In the genomic region with DNA sequence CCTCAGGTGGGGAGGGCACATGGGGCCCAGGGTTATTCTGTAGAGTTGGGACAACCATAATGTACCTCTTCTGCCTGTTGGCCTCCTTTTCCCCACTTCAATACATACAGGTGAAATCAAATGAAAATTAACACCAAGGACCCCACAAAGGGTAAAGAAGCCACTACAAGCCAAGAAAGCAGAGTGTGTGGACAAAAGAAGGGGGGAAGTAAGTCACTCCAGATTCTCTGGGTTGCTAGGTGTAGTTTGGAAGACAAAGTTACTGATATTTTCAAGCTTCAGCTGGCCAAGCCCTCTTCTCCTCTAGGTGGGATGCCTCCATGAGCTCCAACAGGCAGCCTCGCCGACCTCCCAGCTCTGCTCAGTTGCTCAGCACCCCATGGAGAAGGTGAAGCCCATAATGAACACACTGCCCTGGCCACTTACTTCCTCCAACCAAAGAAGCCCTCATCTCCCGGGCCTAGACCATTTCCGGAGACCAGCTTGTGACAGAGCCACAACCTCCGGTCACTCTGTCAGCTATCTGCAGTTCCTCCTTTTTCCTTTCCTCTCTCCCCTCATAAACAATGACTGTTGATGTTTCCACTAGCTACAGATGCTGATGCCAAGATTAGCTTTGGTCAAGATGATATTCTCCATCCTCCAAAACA, we compare ENCODE assay signal across 12 cellular contexts.
A peak's percentile ranks its signal among the peaks of the same experiment; 100 is the strongest.
DNase-seq lines count a peak whose midpoint lies in the region; ATAC-seq, FAIRE-seq and TF ChIP-seq lines count a peak whose summit lies in the region.
"Had no signal": no experiment of that assay in that cellular context is flagged by ENCODE, and none has a peak within 500 bp of the region (broad histone marks: within the 10 kb centered on the region; RNA-seq: fewer than 3 reads in every experiment).

No MANE protein-coding gene starts in this region.

- H3K36me3 ChIP-seq in left ventricle myocardium inferior (no peaks in the 10 kb centered on the region), gastrocnemius medialis (no peaks in the 10 kb centered on the region)

- in situ Hi-C loops in gastrocnemius medialis (cut with MboI; ENCODE audit: low sequenced_read_pairs in 4 of 4): no loop called here

- no peak for TF ChIP-seq CTCF in left ventricle myocardium inferior (IDR thresholded peaks at IDR 0.05; ENCODE audit: borderline replicate concordance)
- no peak for TF ChIP-seq CTCF in gastrocnemius medialis (IDR thresholded peaks at IDR 0.05 in 4 of 5, conservative IDR thresholded peaks at IDR 0.05 in 1 of 5)

- no peak for TF ChIP-seq POLR2A in gastrocnemius medialis (IDR thresholded peaks at IDR 0.05)

- H3K9me3 ChIP-seq in left ventricle myocardium inferior (replicated peaks) (no peaks in the 10 kb centered on the region), gastrocnemius medialis (no peaks in the 10 kb centered on the region)

- intact Hi-C loops in left ventricle myocardium inferior (cut with micrococcal nuclease) (no loop called here), gastrocnemius medialis (cut with DNase I; ENCODE audit: low total_unique reads) (no loop called here)

- H3K27me3 ChIP-seq in left ventricle myocardium inferior (ENCODE audit: low read depth) (no peaks in the 10 kb centered on the region), gastrocnemius medialis (no peaks in the 10 kb centered on the region)
- H3K27me3 ChIP-seq: hepatocyte had no signal

- FAIRE-seq in GM19239 (lab: Jason Lieb, UNC): peak; percentile 58

- ATAC-seq in gastrocnemius medialis (peak in 1 of 2 donors; percentile 29), HG02981 (IDR thresholded peaks at IDR 0.05; ENCODE audit: unreplicated experiment) (no peak), GM21390 (IDR thresholded peaks at IDR 0.05; ENCODE audit: unreplicated experiment) (no peak)

- H3K4me1 ChIP-seq in left ventricle myocardium inferior (peaks cover 20% of the 10 kb centered on the region), gastrocnemius medialis (peaks cover 4 to 6% of the 10 kb centered on the region in 2 donors)

- DNase-seq in GM19239 (ENCODE audit: insufficient read length, low spot score) (no peak), amygdala (lab: John Stamatoyannopoulos, UW) (peak in 29 of 56 donors; percentile 4 to 62 (median 18)), left ventricle myocardium inferior (peak; percentile 44), gastrocnemius medialis (peak; percentile 36 to 46), NCI-H1436 (lab: John Stamatoyannopoulos, UW) (no peak), NCI-H1694 (lab: John Stamatoyannopoulos, UW) (no peak)
- DNase-seq: activated CD4-positive, alpha-beta T cell treated with anti-CD3 and anti-CD28 coated beads for 48 hours; COR-L47; retina had no signal

- H3K27ac ChIP-seq in left ventricle myocardium inferior (replicated peaks) (peak overlapping the region; percentile 78), gastrocnemius medialis (peak overlapping the region; percentile 63 to 73 (median 71))
- H3K27ac ChIP-seq: hepatocyte had no signal

- no peak overlapping the region for H3K4me3 ChIP-seq in left ventricle myocardium inferior
- H3K4me3 ChIP-seq in gastrocnemius medialis: no peak overlapping the region
- H3K4me3 ChIP-seq: hepatocyte had no signal

Comparison
In these comparisons a context has a peak if more than half of its experiments do, and no peak if none do; other contexts are left out.
1. DNase-seq: peak in amygdala (29 of 56), left ventricle myocardium inferior (single experiment) and gastrocnemius medialis (2 of 2); none in GM19239 (single experiment), NCI-H1436 (single experiment) and NCI-H1694 (single experiment).